15 cellular contexts compared by ENCODE assay signal in the genomic region with DNA sequence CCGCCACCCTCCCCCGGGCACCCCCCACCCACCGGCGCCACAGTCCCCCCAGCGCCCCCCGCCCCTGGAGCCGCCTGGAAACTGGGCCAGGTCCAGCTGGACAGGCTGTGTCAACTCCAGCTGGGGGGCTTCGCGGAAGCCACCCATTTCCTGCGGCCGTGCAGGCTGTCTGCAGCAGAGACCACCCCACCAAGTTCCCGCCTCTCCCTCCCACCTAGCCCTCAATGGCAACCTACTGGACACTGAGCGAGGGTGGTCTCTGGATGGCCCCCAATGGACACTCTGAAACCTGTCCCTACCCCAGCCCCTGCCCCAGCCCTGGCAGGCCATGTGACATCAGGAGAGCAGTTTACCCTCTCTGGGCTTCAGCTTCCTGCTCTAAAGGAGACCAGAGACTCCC.
"Had no signal": no experiment of that assay in that cellular context is flagged by ENCODE, and none has a peak within 500 bp of the region (broad histone marks: within the 10 kb centered on the region; RNA-seq: fewer than 3 reads in every experiment).

No MANE protein-coding gene starts in this region.

- H3K27ac ChIP-seq: hepatocyte had no signal

- H3K36me3 ChIP-seq: sigmoid colon had no signal

- H3K79me2 ChIP-seq: hepatocyte had no signal

- H3K9me3 ChIP-seq: mucosa of descending colon had no signal

- DNase-seq: activated CD8-positive, alpha-beta memory T cell treated with anti-CD3 and anti-CD28 coated beads for 24 hours; activated CD8-positive, alpha-beta memory T cell treated with anti-CD3 and anti-CD28 coated beads, Interleukin-2, amount 50 U/mL, for 4 hours; activated naive CD4-positive, alpha-beta T cell; activated T-cell treated with anti-CD3 and anti-CD28 coated beads, Interleukin-2, amount 50 U/mL, for 24 hours; cerebellar nuclear complex; immature natural killer cell; mesenchymal stem cell; mucosa of descending colon; nephron progenitor cell; nucleus accumbens; stimulated activated CD4-positive, alpha-beta T cell treated with anti-CD3 and anti-CD28 coated beads, Interleukin-2, amount 100 ng/mL, for 48 hours; stimulated activated naive B cell treated with anti-CD40 and anti-IgM and Interleukin-4, amounts not matched to agents 10 μg/mL and 1 μg/mL and 100 μg/mL, for 72 hours; T-helper 9 cell had no signal

- H3K4me3 ChIP-seq: hepatocyte, mucosa of descending colon, sigmoid colon had no signal

- H2AFZ ChIP-seq: hepatocyte had no signal
